ENCODE assay signal across 1 cellular context in the genomic region with DNA sequence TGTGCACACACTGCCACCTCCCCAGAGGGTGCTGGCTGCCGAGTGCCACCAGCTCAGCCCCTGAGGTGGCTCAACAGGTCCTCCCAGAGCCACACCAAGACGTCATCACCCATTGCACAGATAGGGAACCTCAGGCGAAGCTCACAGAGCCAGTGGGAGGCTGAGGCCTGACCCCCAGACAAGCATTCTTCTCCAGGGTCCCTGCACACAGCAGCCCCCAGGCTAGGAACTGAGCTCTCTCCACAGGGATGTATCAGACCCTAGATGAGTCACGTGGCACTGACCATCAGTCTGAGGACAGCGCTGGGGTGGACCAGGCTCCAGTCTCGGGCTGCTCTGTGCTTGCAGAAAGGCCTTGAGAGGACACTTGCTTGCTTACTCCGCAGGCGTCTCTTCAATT.
A peak's percentile ranks its signal among the peaks of the same experiment; 100 is the strongest.
TF ChIP-seq lines count a peak whose summit lies in the region.

No MANE protein-coding gene starts in this region.

TF ChIP-seq in HEK293, 187 proteins besides CTCF, POLR2A, EP300 and RAD21:
- TF ChIP-seq SCRT2 (tag by site-specific recombination; IDR thresholded peaks at IDR 0.05), result peak; percentile 78; the same call in 1 of the 2 replicates
- TF ChIP-seq SCRT1 (tag by site-specific recombination; IDR thresholded peaks at IDR 0.05; ENCODE audit: borderline replicate concordance), result peak; percentile 27; the same call in 1 of the 2 replicates
